Comparison of ENCODE assay signal across 8 cellular contexts in genomic region chr17:74296548-74296936, GRCh38. TPM values are rescaled to one million over a fixed set of nuclear protein-coding genes. Genes with fewer than 3 reads are reported as not detected.
DNase-seq lines count a peak whose midpoint lies in the region; ATAC-seq, FAIRE-seq and TF ChIP-seq lines count a peak whose summit lies in the region.

No MANE protein-coding gene starts in this region.

- H3K4me1 ChIP-seq in CD8-positive, alpha-beta memory T cell (ENCODE audit: insufficient read depth, low read length), result peaks cover 5% of the 10 kb centered on the region

- no peak overlapping the region for H3K4me3 ChIP-seq in CD8-positive, alpha-beta memory T cell (ENCODE audit: low read length)
- H3K4me3 ChIP-seq in bronchial epithelial cell (ENCODE audit: low read depth, low read length), result no peak overlapping the region

- FAIRE-seq in H54 (lab: Jason Lieb, UNC) (no peak), bronchial epithelial cell (lab: Jason Lieb, UNC) (no peak)

- CTCF ChIA-PET in CD8-positive, alpha-beta memory T cell (lab: Charles Lee), result interaction anchor here (0.8 to 8.0 kb wide), 16 partner anchors 9 to 92 kb away, joined by 3 to 52 read pairs (median 5); partner anchors contain the start of genes RPL38 and TTYH2

- H3K27ac ChIP-seq in CD8-positive, alpha-beta memory T cell (ENCODE audit: low read depth, low read length), result peak overlapping the region; percentile 75

- DNase-seq in CD8-positive, alpha-beta memory T cell, result peak in 1 of 5 donors; percentile 60
- DNase-seq in H54 (ENCODE audit: insufficient read length, low spot score) (peak; percentile 40), OCI-M1 (lab: John Stamatoyannopoulos, UW) (peak; percentile 96), bronchial epithelial cell (ENCODE audit: low read depth) (peak; percentile 54), left colon (peak in 1 of 2 donors; percentile 68), type B pancreatic cell (ENCODE audit: extremely low spot score, unreplicated experiment) (no peak), GOT3 (lab: John Stamatoyannopoulos, UW) (no peak)

- H3K36me3 ChIP-seq in CD8-positive, alpha-beta memory T cell (ENCODE audit: insufficient read depth, low read length), result no peaks in the 10 kb centered on the region
- no peaks in the 10 kb centered on the region for H3K36me3 ChIP-seq in bronchial epithelial cell (ENCODE audit: control insufficient read depth, insufficient read depth, low read length)

- ATAC-seq in left colon (peak; percentile 70), GM21423 (IDR thresholded peaks at IDR 0.05; ENCODE audit: unreplicated experiment) (no peak)

- peaks cover 19 to 22% (median 22%) of the 10 kb centered on the region in 3 donors for H3K4me1 Mint-ChIP-seq in CD8-positive, alpha-beta memory T cell
- H3K4me1 Mint-ChIP-seq in type B pancreatic cell (ENCODE audit: unreplicated experiment), result peaks cover 12% of the 10 kb centered on the region

- H3K27ac Mint-ChIP-seq in CD8-positive, alpha-beta memory T cell, result peak overlapping the region in 3 of 8 donors; percentile 29 to 73 (median 55)
- no peak overlapping the region for H3K27ac Mint-ChIP-seq in type B pancreatic cell

- peak; percentile 65 for TF ChIP-seq CTCF in bronchial epithelial cell (IDR thresholded peaks at IDR 0.05; ENCODE audit: insufficient read depth, low read length, severe bottlenecking)
- TF ChIP-seq CTCF in type B pancreatic cell (conservative IDR thresholded peaks at IDR 0.05), result peak; percentile 80

- H3K36me3 Mint-ChIP-seq in CD8-positive, alpha-beta memory T cell, result no peaks in the 10 kb centered on the region
- no peaks in the 10 kb centered on the region for H3K36me3 Mint-ChIP-seq in type B pancreatic cell

- H3K27me3 Mint-ChIP-seq in CD8-positive, alpha-beta memory T cell, result no peaks in the 10 kb centered on the region
- H3K27me3 Mint-ChIP-seq in type B pancreatic cell, result peaks cover 15% of the 10 kb centered on the region

- H3K4me3 Mint-ChIP-seq in CD8-positive, alpha-beta memory T cell, result peak overlapping the region in 1 of 7 donors; percentile 54
- no peak overlapping the region for H3K4me3 Mint-ChIP-seq in type B pancreatic cell

- intact Hi-C loops in left colon (cut with DNase I, micrococcal nuclease), result no loop called here

- TF ChIP-seq POLR2A in H54 (IDR thresholded peaks at IDR 0.05; ENCODE audit: low read depth, low read length), result no peak

- H3K27me3 ChIP-seq in CD8-positive, alpha-beta memory T cell (ENCODE audit: insufficient read depth, low read length, poor library complexity, severe bottlenecking), result no peaks in the 10 kb centered on the region
- no peaks in the 10 kb centered on the region for H3K27me3 ChIP-seq in bronchial epithelial cell (ENCODE audit: control insufficient read depth, insufficient read depth, low read length)

- H3K9me3 ChIP-seq in CD8-positive, alpha-beta memory T cell (ENCODE audit: low read length), result no peaks in the 10 kb centered on the region

- H3K9me3 Mint-ChIP-seq in CD8-positive, alpha-beta memory T cell, result no peaks in the 10 kb centered on the region
- H3K9me3 Mint-ChIP-seq in type B pancreatic cell, result no peaks in the 10 kb centered on the region

- POLR2A ChIA-PET in CD8-positive, alpha-beta memory T cell (lab: Charles Lee), result interaction anchor here (0.6 to 2.2 kb wide), 3 partner anchors 9 to 85 kb away, joined by 3 to 19 read pairs (median 5); no protein-coding TSS in a partner anchor

RNA-seq across cellular contexts. Expression of gene DNAI2, which starts 22.5 kb away (rescaled TPM):
- under 1 TPM; 0.35 to 0.37 TPM for total RNA-seq in CD8-positive, alpha-beta memory T cell
- polyA plus RNA-seq in CD8-positive, alpha-beta memory T cell, result 0.60 TPM
- total RNA-seq in bronchial epithelial cell (not detected in 2 replicates), left colon (not detected), type B pancreatic cell (ENCODE audit: low replicate concordance) (0.21 and 0.87 TPM in 2 replicates)

RNA-seq across cellular contexts. Expression of gene KIF19, which starts 29.5 kb away (rescaled TPM):
- total RNA-seq in CD8-positive, alpha-beta memory T cell, result under 1 TPM; 0.20 to 0.24 TPM
- polyA plus RNA-seq in CD8-positive, alpha-beta memory T cell, result 3.4 TPM
- total RNA-seq in bronchial epithelial cell (not detected in 2 replicates), left colon (1 to 10 TPM; 2.1 to 3.5 TPM), type B pancreatic cell (ENCODE audit: low replicate concordance) (2.0 and 2.9 TPM in 2 replicates)

Comparison
In these comparisons a context has a peak if more than half of its experiments do, and no peak if none do; other contexts are left out.
1. DNase-seq: peak in H54 (single experiment), OCI-M1 (single experiment) and bronchial epithelial cell (single experiment); none in type B pancreatic cell (single experiment) and GOT3 (single experiment).